Comparison of ENCODE assay signal across 18 cellular contexts in genomic region chr4:75637176-75637575, GRCh38. TPM values are rescaled to one million over a fixed set of nuclear protein-coding genes. Genes with fewer than 3 reads are reported as not detected.
DNase-seq lines count a peak whose midpoint lies in the region; ATAC-seq, FAIRE-seq and TF ChIP-seq lines count a peak whose summit lies in the region.
"Had no signal": no experiment of that assay in that cellular context is flagged by ENCODE, and none has a peak within 500 bp of the region (broad histone marks: within the 10 kb centered on the region; RNA-seq: fewer than 3 reads in every experiment).

No MANE protein-coding gene starts in this region.

- no peak for ATAC-seq in GM12878
- no peak for ATAC-seq in GM18520 (IDR thresholded peaks at IDR 0.05; ENCODE audit: unreplicated experiment)
- no peak for ATAC-seq in GM21717 (IDR thresholded peaks at IDR 0.05; ENCODE audit: unreplicated experiment)
- ATAC-seq: activated CD4-positive, alpha-beta T cell treated with anti-CD3 and anti-CD28 coated beads for 36 hours; sciatic nerve had no signal

- intact Hi-C loops in GM12878 (cut with micrococcal nuclease; ENCODE audit: unreplicated experiment) = no loop called here
- intact Hi-C loops in activated T-helper 2 cell treated with anti-CD3 and anti-CD28 coated beads, Interferon-gamma antibody, Interleukin-2, Interleukin-4, amounts not matched to agents 10 μg/mL and 5 μg/mL and 100 μg/mL, durations not matched to agents 14 hours and 24 hours and 36 hours (cut with micrococcal nuclease) = no loop called here

- H3K4me2 ChIP-seq in GM23248 (ENCODE audit: unreplicated experiment) (no peak overlapping the region), GM12878 (ENCODE audit: control insufficient read depth, insufficient read depth) (no peak overlapping the region)

- in situ Hi-C loops in GM23248 (cut with MboI) (no loop called here), GM12878 (cut with MboI) (no loop called here)

- H3K4me1 Mint-ChIP-seq in activated T-helper 2 cell treated with anti-CD3 and anti-CD28 coated beads, Interferon-gamma antibody, Interleukin-2, Interleukin-4, amounts not matched to agents 10 μg/mL and 5 μg/mL and 100 μg/mL, durations not matched to agents 14 hours and 24 hours and 36 hours (ENCODE audit: low read depth) = peaks cover 8% of the 10 kb centered on the region

- no peaks in the 10 kb centered on the region for H3K79me2 ChIP-seq in GM23248 (ENCODE audit: insufficient read depth)
- H3K79me2 ChIP-seq in GM12878 (ENCODE audit: control insufficient read depth, insufficient read depth, low read length) = no peaks in the 10 kb centered on the region

- no peak overlapping the region for H2AFZ ChIP-seq in GM23248
- H2AFZ ChIP-seq in GM12878 (ENCODE audit: control insufficient read depth, low read depth, low read length) = no peak overlapping the region

- no peak overlapping the region for H3K27ac Mint-ChIP-seq in activated T-helper 2 cell treated with anti-CD3 and anti-CD28 coated beads, Interferon-gamma antibody, Interleukin-2, Interleukin-4, amounts not matched to agents 10 μg/mL and 5 μg/mL and 100 μg/mL, durations not matched to agents 14 hours and 24 hours and 36 hours
- H3K27ac Mint-ChIP-seq: activated CD4-positive, alpha-beta T cell treated with anti-CD3 and anti-CD28 coated beads for 36 hours had no signal

- H3K27me3 Mint-ChIP-seq in activated T-helper 2 cell treated with anti-CD3 and anti-CD28 coated beads, Interferon-gamma antibody, Interleukin-2, Interleukin-4, amounts not matched to agents 10 μg/mL and 5 μg/mL and 100 μg/mL, durations not matched to agents 14 hours and 24 hours and 36 hours (ENCODE audit: low read depth) = peaks cover 7% of the 10 kb centered on the region
- H3K27me3 Mint-ChIP-seq: activated CD4-positive, alpha-beta T cell treated with anti-CD3 and anti-CD28 coated beads for 36 hours had no signal

- SMC1A ChIA-PET in GM12878 (lab: Charles Lee; ENCODE audit: uncharacterized antibody, unreplicated experiment) = interaction anchor here (0.6 kb wide), 1 partner anchor 104 kb away, joined by 3 read pairs; no protein-coding TSS in a partner anchor

- 36 to 59% methylated on average over 1 of the region's 1 CpG for WGBS in GM23248 (ENCODE audit: low coverage in 1 of 2, low lambda C conversion rate in 2 of 2, missing lambda C conversion rate in 2 of 2), 2 experiments
- 100% methylated on average over 1 of the region's 1 CpG for WGBS in GM12878 (ENCODE audit: insufficient coverage, insufficient replicate concordance, low lambda C conversion rate, missing lambda C conversion rate)

- peaks cover 14% of the 10 kb centered on the region; the same call in 1 of the 2 replicates for H3K4me1 ChIP-seq in GM23248 (ENCODE audit: insufficient read depth)
- H3K4me1 ChIP-seq in GM12878 (ENCODE audit: control insufficient read depth, insufficient read depth, low read length) = no peaks in the 10 kb centered on the region
- H3K4me1 ChIP-seq: stomach had no signal

- H3K9me2 ChIP-seq in GM23248 (ENCODE audit: insufficient read depth) = no peaks in the 10 kb centered on the region

- H3K9me3 ChIP-seq in GM23248 (ENCODE audit: low read depth) = no peaks in the 10 kb centered on the region
- H3K9me3 ChIP-seq in GM12878 (replicated peaks; ENCODE audit: control insufficient read depth, insufficient read depth, low read length) = no peaks in the 10 kb centered on the region
- H3K9me3 ChIP-seq: stomach had no signal

- H3K27me3 ChIP-seq in BJ (ENCODE audit: control insufficient read depth, insufficient read depth, low read length) = no peaks in the 10 kb centered on the region
- H3K27me3 ChIP-seq in GM23248 (replicated peaks; ENCODE audit: insufficient read depth) = no peaks in the 10 kb centered on the region
- H3K27me3 ChIP-seq in GM12878 (replicated peaks in 1 of 2; ENCODE audit: control insufficient read depth in 2 of 2, insufficient read depth in 2 of 2, low read length in 1 of 2) = no peaks in the 10 kb centered on the region
- H3K27me3 ChIP-seq: stomach had no signal

- H3K27ac ChIP-seq in GM23248 = no peak overlapping the region
- H3K27ac ChIP-seq in GM12878 (ENCODE audit: control insufficient read depth, insufficient read depth) = no peak overlapping the region
- H3K27ac ChIP-seq: stomach had no signal

- POLR2A ChIA-PET in BJ (lab: Charles Lee) = no interaction called here
- POLR2A ChIA-PET in GM12878 (lab: Charles Lee) = no interaction called here

- FAIRE-seq in GM12878 (lab: Jason Lieb, UNC) = peak; percentile 41
- FAIRE-seq: colon had no signal

- peaks cover 19% of the 10 kb centered on the region for H3K36me3 Mint-ChIP-seq in activated T-helper 2 cell treated with anti-CD3 and anti-CD28 coated beads, Interferon-gamma antibody, Interleukin-2, Interleukin-4, amounts not matched to agents 10 μg/mL and 5 μg/mL and 100 μg/mL, durations not matched to agents 14 hours and 24 hours and 36 hours (ENCODE audit: low read depth)

- H4K20me1 ChIP-seq in GM23248 (ENCODE audit: insufficient read depth) (no peaks in the 10 kb centered on the region), GM12878 (ENCODE audit: control insufficient read depth, insufficient read depth) (no peaks in the 10 kb centered on the region)

- TF ChIP-seq POLR2A in GM12878 (IDR thresholded peaks at IDR 0.05; ENCODE audit: low read depth, low read length) = no peak

- BruUV-seq in GM12878 (replicated peaks; lab: Mats Ljungman, UMichigan) = no TSS peak

- TF ChIP-seq EP300 in GM12878 (IDR thresholded peaks at IDR 0.05; ENCODE audit: borderline replicate concordance in 1 of 2, control insufficient read depth in 1 of 2, low read depth in 2 of 2, low read length in 2 of 2) = no peak

- peaks cover 12% of the 10 kb centered on the region for H3F3A ChIP-seq in GM23248 (ENCODE audit: insufficient read depth)

- RAD21 ChIA-PET in GM12878 (lab: Charles Lee; ENCODE audit: unreplicated experiment) = no interaction called here

- H3K9ac ChIP-seq in GM23248 (no peak overlapping the region), GM12878 (ENCODE audit: control insufficient read depth, insufficient read depth, low read length) (no peak overlapping the region)

- H3K36me3 ChIP-seq in BJ (ENCODE audit: control insufficient read depth, insufficient read depth, low read length) (no peaks in the 10 kb centered on the region), GM23248 (ENCODE audit: low read depth) (peaks cover 3% of the 10 kb centered on the region; the same call in 1 of the 2 replicates), GM12878 (ENCODE audit: control insufficient read depth in 2 of 2, insufficient read depth in 2 of 2, low read length in 1 of 2) (no peaks in the 10 kb centered on the region; a peak in 1 of 4 replicates)

- CTCF ChIA-PET in BJ (lab: Yijun Ruan, JAX) (no interaction called here), GM12878 (lab: Yijun Ruan, JAX) (interaction anchor here (1.0 kb wide), 1 partner anchor 11 kb away, joined by 3 read pairs; no protein-coding TSS in a partner anchor)

- TF ChIP-seq CTCF in BJ (IDR thresholded peaks at IDR 0.05; ENCODE audit: insufficient read depth, low read depth, low read length) (no peak), GM12878 (IDR thresholded peaks at IDR 0.05 in 2 of 3, conservative IDR thresholded peaks at IDR 0.05 in 1 of 3; ENCODE audit: control insufficient read depth in 2 of 3, extremely low read depth in 1 of 3, insufficient read depth in 1 of 3, low read depth in 3 of 3, low read length in 3 of 3) (no peak)

- H3K9me3 Mint-ChIP-seq in activated T-helper 2 cell treated with anti-CD3 and anti-CD28 coated beads, Interferon-gamma antibody, Interleukin-2, Interleukin-4, amounts not matched to agents 10 μg/mL and 5 μg/mL and 100 μg/mL, durations not matched to agents 14 hours and 24 hours and 36 hours = no peaks in the 10 kb centered on the region

- H3K4me3 ChIP-seq in BJ (ENCODE audit: low read depth, low read length) = no peak overlapping the region
- H3K4me3 ChIP-seq in GM23248 = no peak overlapping the region
- no peak overlapping the region for H3K4me3 ChIP-seq in GM12878
- H3K4me3 ChIP-seq: stomach had no signal

- DNase-seq in BJ (ENCODE audit: low read depth) = peak; percentile 63
- peak; percentile 14 for DNase-seq in GM23248
- DNase-seq in GM12878 (ENCODE audit: low read depth, low spot score) = no peak
- DNase-seq in kidney tubule cell (ENCODE audit: low spot score) = peak; percentile 71
- DNase-seq in activated T-helper 2 cell treated with anti-CD3 and anti-CD28 coated beads, Interferon-gamma antibody, Interleukin-2, Interleukin-4, amounts not matched to agents 10 μg/mL and 5 μg/mL and 100 μg/mL, durations not matched to agents 14 hours and 24 hours and 36 hours (ENCODE audit: low spot score) = no peak
- DNase-seq in islet precursor cell = no peak
- DNase-seq: activated CD4-positive, alpha-beta T cell treated with anti-CD3 and anti-CD28 coated beads for 36 hours; activated gamma-delta T cell treated with Interleukin-2 at 50 U/mL for 16 hours; anterior cingulate cortex; Calu3; foreskin melanocyte; GF-D8; stomach; T1000 had no signal

- TF ChIP-seq RAD21 in GM12878 (IDR thresholded peaks at IDR 0.05; ENCODE audit: insufficient read depth, low read depth, low read length) = no peak

- no peak overlapping the region for H3K4me3 Mint-ChIP-seq in activated T-helper 2 cell treated with anti-CD3 and anti-CD28 coated beads, Interferon-gamma antibody, Interleukin-2, Interleukin-4, amounts not matched to agents 10 μg/mL and 5 μg/mL and 100 μg/mL, durations not matched to agents 14 hours and 24 hours and 36 hours (ENCODE audit: low read depth)
- H3K4me3 Mint-ChIP-seq: activated CD4-positive, alpha-beta T cell treated with anti-CD3 and anti-CD28 coated beads for 36 hours had no signal

RNA-seq across cellular contexts. Expression of gene CDKL2, which starts 6.8 kb away (rescaled TPM):
- 0.38 and 0.39 TPM in 2 replicates for polyA plus RNA-seq in BJ (2011; rRNA removed)
- polyA minus RNA-seq in BJ (2011; rRNA and poly(A)+ RNA removed) = 0.43 and 1.4 TPM in 2 replicates
- total RNA-seq in GM23248 (2014; rRNA removed; shearing (Covaris generic)) = not detected in 2 replicates
- polyA plus RNA-seq in GM23248 (2016; fragmentation: Nextera tagmentation; extraction: Ambion mirVana) = not detected in 2 replicates
- total RNA-seq in GM12878 (2013; cell fraction: nucleolus; rRNA removed) = not detected in 2 replicates
- total RNA-seq in GM12878 (2014; rRNA removed) = 0.06 TPM in 1 of 2 replicates, not detected in the other
- total RNA-seq in GM12878 (2014; rRNA removed; fragmentation: Illumina TruSeq; extraction: Trizol) = not detected in 2 replicates
- total RNA-seq in GM12878 (2021) = not detected in 2 replicates
- 0.08 TPM for polyA plus RNA-seq in GM12878 (2011; ENCODE audit: low read depth)
- polyA plus RNA-seq in GM12878 (2011; rRNA removed) = 0.04 and 0.05 TPM in 2 replicates
- not detected in 2 replicates for polyA plus RNA-seq in GM12878 (2011; cell fraction: cytosol; rRNA removed)
- polyA plus RNA-seq in GM12878 (2011; cell fraction: nucleus; rRNA removed) = not detected in 2 replicates
- polyA plus RNA-seq in GM12878 (2012) = 0.11 and 0.16 TPM in 2 replicates
- not detected in 2 replicates for polyA plus RNA-seq in GM12878 (2014; fragmentation: Illumina TruSeq; extraction: Trizol)
- not detected for polyA plus RNA-seq in GM12878 (2014; fragmentation: Nextera tagmentation; extraction: Ambion mirVana)
- polyA plus RNA-seq in GM12878 (2014; rRNA removed) = not detected in 2 replicates
- under 1 TPM in 1 of 2 experiments, not detected in 1; 0.24 TPM for polyA plus RNA-seq in GM12878 (2016; fragmentation: Nextera tagmentation; extraction: Ambion mirVana)
- polyA minus RNA-seq in GM12878 (2011; rRNA and poly(A)+ RNA removed) = not detected in 2 replicates
- not detected in 2 replicates for polyA minus RNA-seq in GM12878 (2011; cell fraction: cytosol; rRNA and poly(A)+ RNA removed)
- polyA minus RNA-seq in GM12878 (2011; cell fraction: nucleus; rRNA and poly(A)+ RNA removed) = not detected in 2 replicates
- total RNA-seq in activated T-helper 2 cell treated with anti-CD3 and anti-CD28 coated beads, Interferon-gamma antibody, Interleukin-2, Interleukin-4, amounts not matched to agents 10 μg/mL and 5 μg/mL and 100 μg/mL, durations not matched to agents 14 hours and 24 hours and 36 hours = 0.23 and 0.57 TPM in 2 replicates

RNA-seq across cellular contexts. Expression of gene G3BP2, which starts 36.0 kb away (rescaled TPM):
- 57.6 and 117 TPM in 2 replicates for polyA plus RNA-seq in BJ (2011; rRNA removed)
- 34.3 and 41.0 TPM in 2 replicates for polyA minus RNA-seq in BJ (2011; rRNA and poly(A)+ RNA removed)
- total RNA-seq in GM23248 (2014; rRNA removed; shearing (Covaris generic)) = 129 and 133 TPM in 2 replicates
- 33.1 and 36.0 TPM in 2 replicates for polyA plus RNA-seq in GM23248 (2016; fragmentation: Nextera tagmentation; extraction: Ambion mirVana)
- total RNA-seq in GM12878 (2013; cell fraction: nucleolus; rRNA removed) = 106 and 108 TPM in 2 replicates
- total RNA-seq in GM12878 (2014; rRNA removed) = 107 and 123 TPM in 2 replicates
- 145 and 149 TPM in 2 replicates for total RNA-seq in GM12878 (2014; rRNA removed; fragmentation: Illumina TruSeq; extraction: Trizol)
- 160 and 167 TPM in 2 replicates for total RNA-seq in GM12878 (2021)
- 56.2 TPM for polyA plus RNA-seq in GM12878 (2011; ENCODE audit: low read depth)
- 112 and 166 TPM in 2 replicates for polyA plus RNA-seq in GM12878 (2011; rRNA removed)
- polyA plus RNA-seq in GM12878 (2011; cell fraction: cytosol; rRNA removed) = 39.6 and 49.1 TPM in 2 replicates
- 37.8 and 48.3 TPM in 2 replicates for polyA plus RNA-seq in GM12878 (2011; cell fraction: nucleus; rRNA removed)
- 69.8 and 79.6 TPM in 2 replicates for polyA plus RNA-seq in GM12878 (2012)
- 176 and 211 TPM in 2 replicates for polyA plus RNA-seq in GM12878 (2014; fragmentation: Illumina TruSeq; extraction: Trizol)
- 10 to 100 TPM; 22.2 to 27.9 TPM for polyA plus RNA-seq in GM12878 (2014; fragmentation: Nextera tagmentation; extraction: Ambion mirVana)
- polyA plus RNA-seq in GM12878 (2014; rRNA removed) = 81.8 and 97.1 TPM in 2 replicates
- 10 to 100 TPM; 62.7 to 67.7 TPM for polyA plus RNA-seq in GM12878 (2016; fragmentation: Nextera tagmentation; extraction: Ambion mirVana)
- polyA minus RNA-seq in GM12878 (2011; rRNA and poly(A)+ RNA removed) = 74.1 and 93.0 TPM in 2 replicates
- polyA minus RNA-seq in GM12878 (2011; cell fraction: cytosol; rRNA and poly(A)+ RNA removed) = 36.3 and 40.0 TPM in 2 replicates
- polyA minus RNA-seq in GM12878 (2011; cell fraction: nucleus; rRNA and poly(A)+ RNA removed) = 26.8 and 45.4 TPM in 2 replicates
- 143 and 156 TPM in 2 replicates for total RNA-seq in activated T-helper 2 cell treated with anti-CD3 and anti-CD28 coated beads, Interferon-gamma antibody, Interleukin-2, Interleukin-4, amounts not matched to agents 10 μg/mL and 5 μg/mL and 100 μg/mL, durations not matched to agents 14 hours and 24 hours and 36 hours

Comparison
In these comparisons a context has a peak if more than half of its experiments do, and no peak if none do; other contexts are left out.
1. DNase-seq: peak in BJ (single experiment), GM23248 (single experiment) and kidney tubule cell (single experiment); none in GM12878 (single experiment), activated T-helper 2 cell treated with anti-CD3 and anti-CD28 coated beads, Interferon-gamma antibody, Interleukin-2, Interleukin-4, amounts not matched to agents 10 μg/mL and 5 μg/mL and 100 μg/mL, durations not matched to agents 14 hours and 24 hours and 36 hours (single experiment) and islet precursor cell (single experiment).